ENCODE assay signal across 31 cellular contexts in genomic region chr2:42618116-42618515, GRCh38. TPM values are rescaled to one million over a fixed set of nuclear protein-coding genes. Genes with fewer than 3 reads are reported as not detected.
DNase-seq lines count a peak whose midpoint lies in the region; ATAC-seq and TF ChIP-seq lines count a peak whose summit lies in the region.
"Had no signal": no experiment of that assay in that cellular context is flagged by ENCODE, and none has a peak within 500 bp of the region (broad histone marks: within the 10 kb centered on the region; RNA-seq: fewer than 3 reads in every experiment).

No MANE protein-coding gene starts in this region.

- 87 to 97% (median 93%) methylated on average over 5 of the region's 5 CpGs for WGBS in stomach, 5 donors

- no peak for ATAC-seq in activated naive CD4-positive, alpha-beta T cell treated with anti-CD3 and anti-CD28 coated beads, Interleukin-2, amount 50 U/mL, for 72 hours
- ATAC-seq in naive thymus-derived CD4-positive, alpha-beta T cell: no peak
- no peak for ATAC-seq in HG03159 (IDR thresholded peaks at IDR 0.05; ENCODE audit: unreplicated experiment)
- ATAC-seq: left lung; stimulated activated memory B cell treated with anti-CD40 and anti-IgM and Interleukin-4, amounts not matched to agents 10 μg/mL and 1 μg/mL and 100 μg/mL, for 72 hours; upper lobe of right lung had no signal

- H3K27ac ChIP-seq in brain microvascular endothelial cell: peak overlapping the region; percentile 65
- H3K27ac ChIP-seq in naive thymus-derived CD4-positive, alpha-beta T cell (ENCODE audit: low read depth, low read length): no peak overlapping the region
- H3K27ac ChIP-seq in stomach: no peak overlapping the region
- H3K27ac ChIP-seq: breast epithelium, KMS-11, left lung, neutrophil, SK-N-MC, skin epidermis, suprapubic skin, upper lobe of right lung had no signal

- peaks cover 0 to 7% of the 10 kb centered on the region in 2 donors for H3K36me3 Mint-ChIP-seq in activated naive CD4-positive, alpha-beta T cell treated with anti-CD3 and anti-CD28 coated beads, Interleukin-2, amount 50 U/mL, for 72 hours
- peaks cover 4% of the 10 kb centered on the region for H3K36me3 Mint-ChIP-seq in activated naive CD4-positive, alpha-beta T cell treated with anti-CD3 and anti-CD28 coated beads for 36 hours (ENCODE audit: low read depth)
- peaks cover 0 to 28% (median 22%) of the 10 kb centered on the region in 5 donors for H3K36me3 Mint-ChIP-seq in naive thymus-derived CD4-positive, alpha-beta T cell

- in situ Hi-C loops in brain microvascular endothelial cell (cut with HindIII; ENCODE audit: low pct_ligation_motif_present, low sequenced_read_pairs): no loop called here

- TF ChIP-seq CTCF in brain microvascular endothelial cell (IDR thresholded peaks at IDR 0.05; ENCODE audit: low read depth, low read length, missing control alignments) (no peak), stomach (IDR thresholded peaks at IDR 0.05) (no peak)

- POLR2A ChIA-PET in naive thymus-derived CD4-positive, alpha-beta T cell (lab: Charles Lee): no interaction called here

- no peaks in the 10 kb centered on the region for H3K36me3 ChIP-seq in brain microvascular endothelial cell (replicated peaks)
- H3K36me3 ChIP-seq in naive thymus-derived CD4-positive, alpha-beta T cell (ENCODE audit: control insufficient read depth in 2 of 3, insufficient read depth in 3 of 3, low read length in 3 of 3): peaks cover 0 to 21% (median 0%) of the 10 kb centered on the region in 3 experiments
- peaks cover 6 to 57% (median 41%) of the 10 kb centered on the region in 4 donors for H3K36me3 ChIP-seq in stomach
- H3K36me3 ChIP-seq: breast epithelium, left lung, neutrophil, upper lobe of right lung had no signal

- H3K9me3 ChIP-seq in naive thymus-derived CD4-positive, alpha-beta T cell (ENCODE audit: control insufficient read depth in 2 of 3, low read length in 3 of 3): no peaks in the 10 kb centered on the region
- H3K9me3 ChIP-seq in stomach: no peaks in the 10 kb centered on the region
- H3K9me3 ChIP-seq: breast epithelium, left lung, MG63, neutrophil, suprapubic skin, upper lobe of right lung had no signal

- no peak for TF ChIP-seq POLR2A in stomach (IDR thresholded peaks at IDR 0.05)

- no peak overlapping the region for H3K4me3 ChIP-seq in brain microvascular endothelial cell (ENCODE audit: low read depth, low read length)
- H3K4me3 ChIP-seq in naive thymus-derived CD4-positive, alpha-beta T cell (ENCODE audit: low read length): no peak overlapping the region
- no peak overlapping the region for H3K4me3 ChIP-seq in stomach
- H3K4me3 ChIP-seq: breast epithelium, left lung, MG63, SK-N-MC, skin epidermis, suprapubic skin, upper lobe of right lung had no signal

- H3K27me3 Mint-ChIP-seq in activated naive CD4-positive, alpha-beta T cell treated with anti-CD3 and anti-CD28 coated beads for 36 hours (ENCODE audit: low read depth): no peaks in the 10 kb centered on the region
- H3K27me3 Mint-ChIP-seq in naive thymus-derived CD4-positive, alpha-beta T cell: no peaks in the 10 kb centered on the region
- H3K27me3 Mint-ChIP-seq: activated naive CD4-positive, alpha-beta T cell treated with anti-CD3 and anti-CD28 coated beads, Interleukin-2, amount 10 ng/mL, durations not matched to agents 7 days and 5 days; memory B cell; stimulated activated memory B cell treated with anti-CD40 and anti-IgM and Interleukin-4, amounts not matched to agents 10 μg/mL and 1 μg/mL and 100 μg/mL, for 72 hours had no signal

- TF ChIP-seq EP300 in stomach (IDR thresholded peaks at IDR 0.05): no peak

- H3K27ac Mint-ChIP-seq in activated naive CD4-positive, alpha-beta T cell treated with anti-CD3 and anti-CD28 coated beads, Interleukin-2, amount 50 U/mL, for 72 hours: peak overlapping the region; percentile 52 to 57
- H3K27ac Mint-ChIP-seq in activated naive CD4-positive, alpha-beta T cell treated with anti-CD3 and anti-CD28 coated beads for 36 hours: no peak overlapping the region
- H3K27ac Mint-ChIP-seq in naive thymus-derived CD4-positive, alpha-beta T cell: peak overlapping the region in 7 of 9 donors; percentile 36 to 84 (median 71)
- H3K27ac Mint-ChIP-seq: activated naive CD4-positive, alpha-beta T cell treated with anti-CD3 and anti-CD28 coated beads, Interleukin-2, amount 10 ng/mL, durations not matched to agents 7 days and 5 days; stimulated activated memory B cell treated with anti-CD40 and anti-IgM and Interleukin-4, amounts not matched to agents 10 μg/mL and 1 μg/mL and 100 μg/mL, for 72 hours; T-helper 1 cell treated with Interleukin-12 subunit alpha and Interleukin-12 subunit beta and Interleukin-4 antibody, amounts not matched to agents 30 μg/mL and 1 μg/mL, for 36 hours had no signal

- no peak for DNase-seq in activated naive CD4-positive, alpha-beta T cell treated with anti-CD3 and anti-CD28 coated beads, Interleukin-2, amount 50 U/mL, for 72 hours (ENCODE audit: low spot score in 2 of 2)
- no peak for DNase-seq in activated naive CD4-positive, alpha-beta T cell treated with anti-CD3 and anti-CD28 coated beads for 36 hours
- DNase-seq in brain microvascular endothelial cell (no peak), GM19238 (ENCODE audit: insufficient read length, low spot score) (no peak), stomach (no peak), OCI-M1 (lab: John Stamatoyannopoulos, UW) (no peak)
- DNase-seq in naive thymus-derived CD4-positive, alpha-beta T cell: no peak
- DNase-seq: 8988T; activated CD4-positive, alpha-beta T cell treated with anti-CD3 and anti-CD28 coated beads, Interleukin-2, amount 50 U/mL, for 48 hours; activated CD4-positive, CD25-positive, alpha-beta regulatory T cell treated with anti-CD3 and anti-CD28 coated beads, Interleukin-2, amount 50 U/mL, for 72 hours; activated naive CD4-positive, alpha-beta T cell treated with anti-CD3 and anti-CD28 coated beads, Interleukin-2, amount 10 ng/mL, durations not matched to agents 7 days and 5 days; Calu3; DMS79; effector CD4-positive, alpha-beta T cell; left lung; MG63; NCI-H1417; NCI-H2029; NCI-H524; upper lobe of right lung had no signal

- peaks cover 15% of the 10 kb centered on the region for H3K4me1 Mint-ChIP-seq in activated naive CD4-positive, alpha-beta T cell treated with anti-CD3 and anti-CD28 coated beads for 36 hours (ENCODE audit: low read depth)
- H3K4me1 Mint-ChIP-seq in naive thymus-derived CD4-positive, alpha-beta T cell: peaks cover 0 to 23% (median 11%) of the 10 kb centered on the region in 7 donors

- intact Hi-C loops in activated naive CD4-positive, alpha-beta T cell treated with anti-CD3 and anti-CD28 coated beads for 36 hours (cut with micrococcal nuclease): no loop called here
- intact Hi-C loops in naive thymus-derived CD4-positive, alpha-beta T cell (cut with micrococcal nuclease): loop anchor here in 1 of 2 donors (5.0 kb wide), 1 partner anchor 34 kb away; no protein-coding TSS in a partner anchor
- intact Hi-C loops in stomach (cut with DNase I; ENCODE audit: low total_unique reads): no loop called here

- CTCF ChIA-PET in activated naive CD4-positive, alpha-beta T cell treated with anti-CD3 and anti-CD28 coated beads for 36 hours (lab: Charles Lee): interaction anchor here (0.7 to 1.1 kb wide), 2 partner anchors 43 to 50 kb away, joined by 3 to 4 read pairs; no protein-coding TSS in a partner anchor
- CTCF ChIA-PET in naive thymus-derived CD4-positive, alpha-beta T cell (lab: Charles Lee): no interaction called here

- no peaks in the 10 kb centered on the region for H3K9me3 Mint-ChIP-seq in activated naive CD4-positive, alpha-beta T cell treated with anti-CD3 and anti-CD28 coated beads, Interleukin-2, amount 50 U/mL, for 72 hours
- no peaks in the 10 kb centered on the region for H3K9me3 Mint-ChIP-seq in activated naive CD4-positive, alpha-beta T cell treated with anti-CD3 and anti-CD28 coated beads for 36 hours
- H3K9me3 Mint-ChIP-seq in naive thymus-derived CD4-positive, alpha-beta T cell: no peaks in the 10 kb centered on the region
- H3K9me3 Mint-ChIP-seq: activated naive CD4-positive, alpha-beta T cell treated with anti-CD3 and anti-CD28 coated beads, Interleukin-2, amount 10 ng/mL, durations not matched to agents 7 days and 5 days; activated T-helper 1 cell treated with anti-CD3 and anti-CD28 coated beads, Interleukin-12 subunit alpha, Interleukin-12 subunit beta, Interleukin-2, Interleukin-4 antibody, amounts not matched to agents 30 ng/mL and 10 ng/mL and 1 ng/mL, durations not matched to agents 14 hours and 24 hours and 36 hours; memory B cell; stimulated activated memory B cell treated with anti-CD40 and anti-IgM and Interleukin-4, amounts not matched to agents 10 μg/mL and 1 μg/mL and 100 μg/mL, for 72 hours; T-helper 1 cell treated with Interleukin-12 subunit alpha and Interleukin-12 subunit beta and Interleukin-4 antibody, amounts not matched to agents 30 μg/mL and 1 μg/mL, for 36 hours had no signal

- no peak overlapping the region for H3K4me3 Mint-ChIP-seq in activated naive CD4-positive, alpha-beta T cell treated with anti-CD3 and anti-CD28 coated beads for 36 hours
- H3K4me3 Mint-ChIP-seq in naive thymus-derived CD4-positive, alpha-beta T cell: no peak overlapping the region
- H3K4me3 Mint-ChIP-seq: activated naive CD4-positive, alpha-beta T cell treated with anti-CD3 and anti-CD28 coated beads, Interleukin-2, amount 10 ng/mL, durations not matched to agents 7 days and 5 days; activated T-helper 1 cell treated with anti-CD3 and anti-CD28 coated beads, Interleukin-12 subunit alpha, Interleukin-12 subunit beta, Interleukin-2, Interleukin-4 antibody, amounts not matched to agents 30 ng/mL and 10 ng/mL and 1 ng/mL, durations not matched to agents 14 hours and 24 hours and 36 hours; memory B cell; stimulated activated memory B cell treated with anti-CD40 and anti-IgM and Interleukin-4, amounts not matched to agents 10 μg/mL and 1 μg/mL and 100 μg/mL, for 72 hours; T-helper 1 cell treated with Interleukin-12 subunit alpha and Interleukin-12 subunit beta and Interleukin-4 antibody, amounts not matched to agents 30 μg/mL and 1 μg/mL, for 36 hours had no signal

- H3K27me3 ChIP-seq in brain microvascular endothelial cell (replicated peaks) (no peaks in the 10 kb centered on the region), stomach (no peaks in the 10 kb centered on the region)
- no peaks in the 10 kb centered on the region for H3K27me3 ChIP-seq in naive thymus-derived CD4-positive, alpha-beta T cell (ENCODE audit: control insufficient read depth in 2 of 2, insufficient read depth in 2 of 2, low read length in 2 of 2)
- H3K27me3 ChIP-seq: breast epithelium, left lung, MG63, neutrophil, suprapubic skin, upper lobe of right lung had no signal

- no peaks in the 10 kb centered on the region for H3K4me1 ChIP-seq in naive thymus-derived CD4-positive, alpha-beta T cell (ENCODE audit: control insufficient read depth in 2 of 2, insufficient read depth in 2 of 2, low read length in 2 of 2)
- peaks cover 0 to 6% (median 0%) of the 10 kb centered on the region in 4 donors for H3K4me1 ChIP-seq in stomach
- H3K4me1 ChIP-seq: breast epithelium, left lung, upper lobe of right lung had no signal

RNA-seq across cellular contexts. Expression of gene MTA3, which starts 49.7 kb away (rescaled TPM):
- total RNA-seq in activated naive CD4-positive, alpha-beta T cell treated with anti-CD3 and anti-CD28 coated beads, Interleukin-2, amount 50 U/mL, for 72 hours: 10 to 100 TPM; 30.1 to 44.1 TPM
- 10 to 100 TPM; 31.9 to 38.0 TPM for total RNA-seq in activated naive CD4-positive, alpha-beta T cell treated with anti-CD3 and anti-CD28 coated beads for 36 hours
- total RNA-seq in naive thymus-derived CD4-positive, alpha-beta T cell: 10 to 100 TPM; 23.9 to 49.1 (median 34.3) TPM
- polyA plus RNA-seq in naive thymus-derived CD4-positive, alpha-beta T cell: 10 to 100 TPM; 24.2 to 25.1 TPM
- total RNA-seq in stomach: 100 to 1,000 TPM in 1 of 5 donors, 10 to 100 TPM in 4; 35.0 to 120 (median 59.3) TPM
- polyA plus RNA-seq in stomach: 10 to 100 TPM; 27.8 to 42.0 (median 34.8) TPM
